Comparison of ENCODE assay signal across 18 cellular contexts in the genomic region with DNA sequence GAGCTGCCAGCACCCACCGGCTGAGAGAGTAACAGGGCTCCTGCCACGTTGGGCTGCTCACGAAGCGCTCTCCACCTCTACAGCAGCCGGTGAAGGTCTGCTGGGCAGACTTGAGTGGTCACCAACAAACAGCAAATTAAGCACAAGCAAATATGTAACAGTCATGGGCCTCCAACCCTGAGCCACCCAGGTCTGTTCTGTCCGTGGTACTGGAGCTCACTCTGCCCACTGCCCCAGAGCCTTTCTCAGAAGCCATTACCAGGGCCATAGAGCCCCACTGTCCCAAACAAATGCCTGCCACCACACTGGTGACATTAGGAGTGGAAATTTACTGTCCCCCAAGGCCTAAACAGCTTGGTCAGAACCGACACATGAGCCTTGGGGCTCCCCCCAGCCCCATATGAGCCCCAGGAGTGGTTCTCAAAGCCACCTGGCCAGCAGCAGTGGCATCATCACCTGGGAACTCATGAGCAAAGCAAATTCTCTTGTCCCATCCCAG. TPM values are rescaled to one million over a fixed set of nuclear protein-coding genes. Genes with fewer than 3 reads are reported as not detected.
DNase-seq lines count a peak whose midpoint lies in the region; ATAC-seq, FAIRE-seq and TF ChIP-seq lines count a peak whose summit lies in the region.
"Had no signal": no experiment of that assay in that cellular context is flagged by ENCODE, and none has a peak within 500 bp of the region (broad histone marks: within the 10 kb centered on the region; RNA-seq: fewer than 3 reads in every experiment).

No MANE protein-coding gene starts in this region.

- H3K4me3 Mint-ChIP-seq in progenitor cell of endocrine pancreas (ENCODE audit: low read depth) (no peak overlapping the region), HFFc6 (no peak overlapping the region)
- H3K4me3 Mint-ChIP-seq: activated naive CD4-positive, alpha-beta T cell treated with anti-CD3 and anti-CD28 coated beads for 36 hours; CD4-positive, alpha-beta memory T cell had no signal

- POLR2A ChIA-PET in HepG2 (lab: Yijun Ruan, JAX): interaction anchor here (1.1 kb wide), 1 partner anchor 19 kb away, joined by 3 read pairs; no protein-coding TSS in a partner anchor
- POLR2A ChIA-PET in H1 (lab: Charles Lee; ENCODE audit: partially characterized antibody): interaction anchor here (1.0 to 5.6 kb wide), 7 partner anchors 9 to 55 kb away, joined by 3 to 51 read pairs (median 3); no protein-coding TSS in a partner anchor

- CTCF ChIA-PET in HepG2 (lab: Yijun Ruan, JAX; ENCODE audit: low intra/inter-chr PET ratio, low total read pairs): no interaction called here
- CTCF ChIA-PET in H1 (lab: Charles Lee; ENCODE audit: partially characterized antibody): interaction anchor here (0.5 to 4.4 kb wide), 5 partner anchors 36 to 457 kb away, joined by 3 to 25 read pairs (median 3); no protein-coding TSS in a partner anchor

- H4K5ac ChIP-seq in H1 (ENCODE audit: insufficient read length, low read depth, low read length): no peak overlapping the region

- no peak overlapping the region for H2BK120ac ChIP-seq in H1 (replicated peaks; ENCODE audit: low read depth, low read length)

- H3K4me1 ChIP-seq in HepG2 (ENCODE audit: insufficient read depth, low read length) (peaks cover 34% of the 10 kb centered on the region), right lobe of liver (peaks cover 0 to 25% (median 6%) of the 10 kb centered on the region in 4 donors), H1 (replicated peaks in 1 of 4; ENCODE audit: control insufficient read depth in 3 of 4, insufficient read depth in 4 of 4, low read length in 3 of 4) (peaks cover 34 to 47% (median 37%) of the 10 kb centered on the region in 4 experiments), vagina (peaks cover 60% of the 10 kb centered on the region)

- H4K8ac ChIP-seq in H1 (ENCODE audit: extremely low read depth, insufficient read depth, low read length): no peak overlapping the region

- H2BK15ac ChIP-seq in H1 (ENCODE audit: low read length): no peak overlapping the region; the same call in 1 of the 2 replicates

- no peak overlapping the region for H3K23ac ChIP-seq in H1 (ENCODE audit: insufficient read length)

- H2BK5ac ChIP-seq in H1 (ENCODE audit: low read depth, low read length): peak overlapping the region; percentile 76; the same call in 1 of the 2 replicates

- TF ChIP-seq CTCF in HepG2 (CRISPR knock-in tag; IDR thresholded peaks at IDR 0.05) (no peak), right lobe of liver (IDR thresholded peaks at IDR 0.05) (no peak), H1 (IDR thresholded peaks at IDR 0.05; ENCODE audit: control extremely low read depth in 1 of 3, insufficient read depth in 1 of 3, low read depth in 1 of 3, low read length in 3 of 3) (no peak), progenitor cell of endocrine pancreas (IDR thresholded peaks at IDR 0.05; ENCODE audit: unreplicated experiment) (no peak), vagina (IDR thresholded peaks at IDR 0.05) (no peak), HFFc6 (IDR thresholded peaks at IDR 0.05) (no peak)

- H3K36me3 Mint-ChIP-seq in progenitor cell of endocrine pancreas (ENCODE audit: insufficient read depth) (peaks cover 7% of the 10 kb centered on the region), HFFc6 (ENCODE audit: low read depth) (no peaks in the 10 kb centered on the region)

- H3K27me3 ChIP-seq in HepG2 (ENCODE audit: control insufficient read depth in 1 of 2, insufficient read depth in 2 of 2, low read length in 2 of 2) (no peaks in the 10 kb centered on the region), right lobe of liver (no peaks in the 10 kb centered on the region), H1 (replicated peaks in 1 of 4; ENCODE audit: control insufficient read depth in 3 of 4, extremely low read depth in 1 of 4, insufficient read depth in 3 of 4, low read length in 3 of 4) (no peaks in the 10 kb centered on the region), vagina (no peaks in the 10 kb centered on the region)
- H3K27me3 ChIP-seq: left lung had no signal

- H3K18ac ChIP-seq in H1 (ENCODE audit: extremely low read depth, low read length): peak overlapping the region; percentile 75

- peak overlapping the region; percentile 15 for H3K4ac ChIP-seq in H1 (replicated peaks; ENCODE audit: insufficient read length, low read depth, low read length)

- peaks cover 18% of the 10 kb centered on the region for H3K79me1 ChIP-seq in H1 (ENCODE audit: low read depth, low read length)

- H2BK12ac ChIP-seq in H1 (ENCODE audit: low read depth, low read length): peak overlapping the region; percentile 1; the same call in 1 of the 2 replicates

- H4K20me1 ChIP-seq in HepG2 (ENCODE audit: insufficient read depth, low read length) (no peaks in the 10 kb centered on the region), H1 (replicated peaks in 1 of 2; ENCODE audit: control insufficient read depth in 1 of 2, insufficient read depth in 2 of 2, low read length in 2 of 2) (peaks cover 8 to 14% of the 10 kb centered on the region in 2 experiments)

- ATAC-seq in HepG2 (no peak), right lobe of liver (no peak)
- ATAC-seq: left lung had no signal

- in situ Hi-C loops in HepG2 (cut with HindIII; ENCODE audit: extremely low pct_ligation_motif_present, low pct_unique_long_range_greater_than_20kb): no loop called here

- no peak overlapping the region for H3K9ac ChIP-seq in HepG2 (ENCODE audit: insufficient read depth, low read depth, low read length)
- no peak overlapping the region for H3K9ac ChIP-seq in H1 (replicated peaks in 1 of 4; ENCODE audit: extremely low read depth in 1 of 4, low read depth in 3 of 4, low read length in 3 of 4)

- DNase-seq in HepG2 (ENCODE audit: low spot score) (no peak), right lobe of liver (no peak), H1 (ENCODE audit: low read depth in 1 of 2, low spot score in 2 of 2) (no peak), progenitor cell of endocrine pancreas (ENCODE audit: low spot score, unreplicated experiment) (no peak), vagina (ENCODE audit: extremely low spot score in 2 of 2) (no peak), GM19240 (ENCODE audit: insufficient read length, low spot score) (no peak), HFFc6 (no peak)
- DNase-seq in stimulated activated CD4-positive, alpha-beta T cell treated with anti-CD3 and anti-CD28 coated beads, Interleukin-4, amount 100 ng/mL, for 4 hours: no peak
- DNase-seq: ACHN; activated CD4-positive, alpha-beta T cell treated with anti-CD3 and anti-CD28 coated beads, Interleukin-2, amount 50 U/mL, for 48 hours; activated naive CD4-positive, alpha-beta T cell treated with anti-CD3 and anti-CD28 coated beads for 36 hours; CD4-positive, alpha-beta memory T cell; cortex of kidney; foreskin fibroblast; left lung; NCI-H187 treated with DMSO at 0.1 percent for 48 hours; NCI-H510A had no signal

- no peak for TF ChIP-seq EP300 in HepG2 (IDR thresholded peaks at IDR 0.05; ENCODE audit: low read depth in 2 of 2, low read length in 2 of 2)
- TF ChIP-seq EP300 in HepG2 (CRISPR knock-in tag; IDR thresholded peaks at IDR 0.05; ENCODE audit: borderline replicate concordance): no peak
- TF ChIP-seq EP300 in H1 (IDR thresholded peaks at IDR 0.05; ENCODE audit: borderline replicate concordance in 1 of 2, low read depth in 2 of 2, low read length in 2 of 2): no peak

- H2AK5ac ChIP-seq in H1 (ENCODE audit: low read depth, low read length): peak overlapping the region; percentile 57; the same call in 1 of the 2 replicates

- H3K56ac ChIP-seq in H1 (replicated peaks; ENCODE audit: insufficient read length, low read depth, low read length): no peak overlapping the region

- H3K27ac Mint-ChIP-seq in progenitor cell of endocrine pancreas (peak overlapping the region; percentile 13), HFFc6 (no peak overlapping the region)
- H3K27ac Mint-ChIP-seq: activated naive CD4-positive, alpha-beta T cell treated with anti-CD3 and anti-CD28 coated beads for 36 hours had no signal

- 0 out of 2 replicates have a peak overlapping the region, but pooled peaks have one; percentile 15 for H2BK20ac ChIP-seq in H1 (ENCODE audit: low read length)

- no peak for TF ChIP-seq RAD21 in HepG2 (CRISPR knock-in tag; IDR thresholded peaks at IDR 0.05)
- no peak for TF ChIP-seq RAD21 in H1 (IDR thresholded peaks at IDR 0.05 in 1 of 2, conservative IDR thresholded peaks at IDR 0.05 in 1 of 2; ENCODE audit: low read depth in 2 of 2, low read length in 2 of 2)

- intact Hi-C loops in HepG2 (cut with micrococcal nuclease; ENCODE audit: unreplicated experiment) (loop anchor here (5.0 kb wide), 1 partner anchor 58 kb away; a partner anchor contains a TSS), right lobe of liver (cut with DNase I) (no loop called here), vagina (cut with DNase I) (no loop called here)

- H3K9me3 Mint-ChIP-seq in progenitor cell of endocrine pancreas (ENCODE audit: low read depth) (no peaks in the 10 kb centered on the region), HFFc6 (no peaks in the 10 kb centered on the region)
- H3K9me3 Mint-ChIP-seq: activated naive CD4-positive, alpha-beta T cell treated with anti-CD3 and anti-CD28 coated beads for 36 hours; CD4-positive, alpha-beta memory T cell had no signal

- no peak overlapping the region for H3K4me3 ChIP-seq in HepG2 (replicated peaks in 1 of 3; ENCODE audit: insufficient read depth in 1 of 3, low read depth in 2 of 3, low read length in 3 of 3)
- H3K4me3 ChIP-seq in right lobe of liver: no peak overlapping the region
- H3K4me3 ChIP-seq in H1 (ENCODE audit: extremely low read depth in 1 of 4, insufficient read depth in 2 of 4, low read depth in 3 of 4, low read length in 4 of 4): no peak overlapping the region
- H3K4me3 ChIP-seq in vagina: no peak overlapping the region
- H3K4me3 ChIP-seq: left lung had no signal

- peaks cover 5 to 29% of the 10 kb centered on the region in 2 experiments; a peak in 4 of 5 replicates for H3K36me3 ChIP-seq in HepG2 (replicated peaks in 1 of 2; ENCODE audit: control insufficient read depth in 1 of 2, insufficient read depth in 2 of 2, low read length in 2 of 2)
- H3K36me3 ChIP-seq in right lobe of liver: no peaks in the 10 kb centered on the region
- peaks cover 4 to 39% (median 16%) of the 10 kb centered on the region in 4 experiments; a peak in 6 of 8 replicates for H3K36me3 ChIP-seq in H1 (ENCODE audit: control insufficient read depth in 2 of 4, insufficient read depth in 4 of 4, low read length in 3 of 4)
- no peaks in the 10 kb centered on the region for H3K36me3 ChIP-seq in vagina
- H3K36me3 ChIP-seq: left lung had no signal

- H3K27me3 Mint-ChIP-seq in progenitor cell of endocrine pancreas (no peaks in the 10 kb centered on the region), HFFc6 (ENCODE audit: insufficient read depth) (no peaks in the 10 kb centered on the region; the same call in 1 of the 2 replicates)
- H3K27me3 Mint-ChIP-seq: CD4-positive, alpha-beta memory T cell had no signal

- no peak overlapping the region for H3K27ac ChIP-seq in HepG2 (ENCODE audit: extremely low read length, insufficient read depth, low read length)
- H3K27ac ChIP-seq in right lobe of liver: no peak overlapping the region
- no peak overlapping the region for H3K27ac ChIP-seq in H1 (ENCODE audit: low read depth, low read length)
- peak overlapping the region; percentile 72 for H3K27ac ChIP-seq in vagina

- no TSS peak for BruUV-seq in HepG2 (replicated peaks; lab: Mats Ljungman, UMichigan)

- FAIRE-seq in HepG2 (lab: Jason Lieb, UNC): no peak
- FAIRE-seq in H1 (lab: Jason Lieb, UNC): no peak
- FAIRE-seq: endothelial cell of umbilical vein had no signal

- no peak overlapping the region for H3K4me2 ChIP-seq in HepG2 (ENCODE audit: low read depth, low read length)
- peak overlapping the region in 1 of 2 experiments; percentile 87; a peak in 1 of 4 replicates for H3K4me2 ChIP-seq in H1 (ENCODE audit: insufficient read depth in 1 of 2, low read depth in 2 of 2, low read length in 2 of 2)

- 100% methylated on average over 4 of the region's 7 CpGs for WGBS in HepG2 (ENCODE audit: low lambda C conversion rate)
- no CpG with 5 or more reads among the region's 7 CpGs for WGBS in right lobe of liver (ENCODE audit: insufficient coverage, low coverage, low lambda C conversion rate, missing lambda C conversion rate)
- WGBS in H1 (ENCODE audit: extremely low coverage in 1 of 2, insufficient coverage in 1 of 2, insufficient read length in 1 of 2, insufficient replicate concordance in 2 of 2, low coverage in 1 of 2, low lambda C conversion rate in 2 of 2, missing lambda C conversion rate in 1 of 2), 2 experiments: 73% methylated on average over 7 of the region's 7 CpGs; no CpG with 5 or more reads in 1 of the 2 experiments

- H3K14ac ChIP-seq in H1 (ENCODE audit: insufficient read length): no peak overlapping the region

- H3K23me2 ChIP-seq in H1 (ENCODE audit: low read depth, low read length): no peaks in the 10 kb centered on the region

- TF ChIP-seq POLR2A in HepG2 (IDR thresholded peaks at IDR 0.05; ENCODE audit: insufficient read depth in 1 of 2, low read depth in 2 of 2, low read length in 2 of 2) (no peak), right lobe of liver (IDR thresholded peaks at IDR 0.05) (no peak), H1 (IDR thresholded peaks at IDR 0.05; ENCODE audit: control extremely low read depth in 1 of 2, low read depth in 2 of 2, low read length in 2 of 2) (no peak), vagina (IDR thresholded peaks at IDR 0.05) (no peak)

- H3K4me1 Mint-ChIP-seq in progenitor cell of endocrine pancreas (ENCODE audit: low read depth) (peaks cover 16% of the 10 kb centered on the region), HFFc6 (ENCODE audit: low read depth) (peaks cover 39% of the 10 kb centered on the region)

- H3K9me3 ChIP-seq in HepG2 (ENCODE audit: low read length) (no peaks in the 10 kb centered on the region), right lobe of liver (no peaks in the 10 kb centered on the region), H1 (ENCODE audit: insufficient read depth in 2 of 2, low read depth in 1 of 2, low read length in 1 of 2) (no peaks in the 10 kb centered on the region), vagina (no peaks in the 10 kb centered on the region)
- H3K9me3 ChIP-seq: left lung had no signal

- peak overlapping the region; percentile 35 for H4K91ac ChIP-seq in H1 (replicated peaks; ENCODE audit: insufficient read length, low read length)

- H3K79me2 ChIP-seq in HepG2 (ENCODE audit: insufficient read depth, low read length) (no peaks in the 10 kb centered on the region), H1 (ENCODE audit: control insufficient read depth in 1 of 2, insufficient read depth in 2 of 2, low read length in 2 of 2) (peaks cover 10 to 80% of the 10 kb centered on the region in 2 experiments)

- H2AFZ ChIP-seq in HepG2 (ENCODE audit: low read length) (no peak overlapping the region), H1 (ENCODE audit: low read length) (no peak overlapping the region)

RNA-seq across cellular contexts. Expression of a gene that starts 56.6 kb away (rescaled TPM):
- total RNA-seq in HepG2 (2016; rRNA removed; fragmentation: Illumina TruSeq; extraction: Trizol): 16.3 and 24.8 TPM in 2 replicates
- 24.3 and 29.3 TPM in 2 replicates for total RNA-seq in HepG2 (2016; cell fraction: cytosol; rRNA removed; fragmentation: Illumina TruSeq; extraction: Trizol; ENCODE audit: low read depth)
- total RNA-seq in HepG2 (2016; cell fraction: insoluble cytoplasmic fraction; rRNA removed; fragmentation: Illumina TruSeq; extraction: Trizol): 14.1 and 27.5 TPM in 2 replicates
- 13.9 and 14.8 TPM in 2 replicates for total RNA-seq in HepG2 (2016; cell fraction: membrane; rRNA removed; fragmentation: Illumina TruSeq; extraction: Trizol)
- total RNA-seq in HepG2 (2016; cell fraction: nucleus; rRNA removed; fragmentation: Illumina TruSeq; extraction: Trizol): 30.1 and 36.3 TPM in 2 replicates
- polyA plus RNA-seq in HepG2 (2011; rRNA removed): 17.8 and 23.5 TPM in 2 replicates
- 15.1 TPM in 2 replicates for polyA plus RNA-seq in HepG2 (2011; cell fraction: cytosol; rRNA removed)
- polyA plus RNA-seq in HepG2 (2011; cell fraction: nucleus; rRNA removed): 38.4 and 48.0 TPM in 2 replicates
- polyA plus RNA-seq in HepG2 (2012): 18.0 and 20.2 TPM in 2 replicates
- 0.89 and 1.1 TPM in 2 replicates for polyA plus RNA-seq in HepG2 (2016; cell fraction: cytosol; fragmentation: Illumina TruSeq; extraction: Trizol; ENCODE audit: low read depth)
- polyA plus RNA-seq in HepG2 (2016; cell fraction: insoluble cytoplasmic fraction; fragmentation: Illumina TruSeq; extraction: Trizol; ENCODE audit: low read depth): 10.0 and 13.0 TPM in 2 replicates
- polyA plus RNA-seq in HepG2 (2016; cell fraction: membrane; fragmentation: Illumina TruSeq; extraction: Trizol; ENCODE audit: low read depth): 3.6 and 4.4 TPM in 2 replicates
- polyA plus RNA-seq in HepG2 (2016; cell fraction: nucleus; fragmentation: Illumina TruSeq; extraction: Trizol; ENCODE audit: insufficient read depth, low read depth): 39.1 and 41.4 TPM in 2 replicates
- 0.94 and 60.0 TPM in 2 replicates for polyA minus RNA-seq in HepG2 (2011; rRNA and poly(A)+ RNA removed; ENCODE audit: low replicate concordance)
- 12.2 and 17.4 TPM in 2 replicates for polyA minus RNA-seq in HepG2 (2011; cell fraction: cytosol; rRNA and poly(A)+ RNA removed)
- 26.6 and 27.2 TPM in 2 replicates for polyA minus RNA-seq in HepG2 (2011; cell fraction: nucleus; rRNA and poly(A)+ RNA removed)
- total RNA-seq in right lobe of liver: 10 to 100 TPM; 15.8 to 23.2 (median 17.8) TPM
- 78.1 and 86.8 TPM in 2 replicates for total RNA-seq in H1 (2021; fragmentation: NEBNext Ultra II Directional; extraction: Animal tissue kit (Norgen Biotek cat#: 25700))
- 88.7 and 94.1 TPM in 2 replicates for polyA plus RNA-seq in H1 (2011; rRNA removed)
- polyA plus RNA-seq in H1 (2011; cell fraction: cytosol; rRNA removed): 87.8 TPM
- polyA plus RNA-seq in H1 (2011; cell fraction: nucleus; rRNA removed): 241 TPM
- polyA plus RNA-seq in H1 (2012, experiment 1 of 2): 76.9 to 126 TPM (median 101 TPM) in 4 replicates
- 35.9 TPM for polyA plus RNA-seq in H1 (2012, experiment 2 of 2)
- polyA plus RNA-seq in H1 (2013, experiment 1 of 2): 95.4 TPM
- 95.1 TPM for polyA plus RNA-seq in H1 (2013, experiment 2 of 2)
- polyA minus RNA-seq in H1 (2011; rRNA and poly(A)+ RNA removed): 291 and 398 TPM in 2 replicates
- polyA minus RNA-seq in H1 (2011; cell fraction: cytosol; rRNA and poly(A)+ RNA removed): 82.9 TPM
- polyA minus RNA-seq in H1 (2011; cell fraction: nucleus; rRNA and poly(A)+ RNA removed): 139 TPM
- 31.4 and 32.4 TPM in 2 replicates for total RNA-seq in progenitor cell of endocrine pancreas
- total RNA-seq in vagina: 30.7 TPM
- 1 to 10 TPM; 1.7 to 2.7 (median 2.2) TPM for total RNA-seq in HFFc6 (2021; fragmentation: NEBNext Ultra II Directional; extraction: Animal tissue kit (Norgen Biotek cat#: 25700))
